Comparison of ENCODE assay signal across 15 cellular contexts in the genomic region with DNA sequence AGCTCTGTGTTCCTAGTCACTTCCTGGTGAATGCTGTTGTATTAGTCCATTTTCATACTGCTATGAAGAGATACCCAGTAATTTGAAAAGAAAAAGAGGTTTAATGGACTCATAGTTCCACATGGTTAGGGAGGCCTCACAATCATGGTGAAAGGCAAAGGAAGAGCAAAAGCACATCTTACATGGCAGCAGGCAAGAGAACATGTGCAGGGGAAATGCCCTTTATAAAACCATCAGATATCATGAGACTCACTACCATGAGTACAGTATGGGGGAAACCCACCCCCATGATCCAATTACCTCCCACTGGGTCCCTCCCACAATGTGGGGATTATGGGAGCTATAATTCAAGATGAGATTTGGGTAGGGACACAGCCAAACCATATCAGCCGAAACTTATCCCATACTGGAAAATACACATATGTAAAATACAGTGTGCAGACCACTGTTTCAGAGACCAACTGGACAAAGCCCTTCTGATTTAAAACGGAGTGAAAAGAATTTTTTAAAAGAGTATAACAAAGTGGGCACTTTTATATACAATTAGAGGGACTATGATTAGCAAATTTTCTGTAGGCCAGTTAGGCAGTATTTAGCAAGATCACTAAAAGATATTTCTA. TPM values are rescaled to one million over a fixed set of nuclear protein-coding genes. Genes with fewer than 3 reads are reported as not detected.
DNase-seq lines count a peak whose midpoint lies in the region; ATAC-seq and TF ChIP-seq lines count a peak whose summit lies in the region.
"Had no signal": no experiment of that assay in that cellular context is flagged by ENCODE, and none has a peak within 500 bp of the region (broad histone marks: within the 10 kb centered on the region; RNA-seq: fewer than 3 reads in every experiment).

No MANE protein-coding gene starts in this region.

- TF ChIP-seq CTCF in mammary epithelial cell (conservative IDR thresholded peaks at IDR 0.05 in 1 of 2, IDR thresholded peaks at IDR 0.05 in 1 of 2; ENCODE audit: extremely low read depth in 1 of 2, insufficient read depth in 1 of 2, low read depth in 1 of 2, low read length in 2 of 2) = no peak
- no peak for TF ChIP-seq CTCF in MCF 10A (IDR thresholded peaks at IDR 0.05; ENCODE audit: unreplicated experiment)
- no peak for TF ChIP-seq CTCF in gastroesophageal sphincter (IDR thresholded peaks at IDR 0.05)

- H3K4me2 ChIP-seq in mammary epithelial cell (ENCODE audit: insufficient read depth, low read depth, low read length) = no peak overlapping the region

- no peak for TF ChIP-seq POLR2A in gastroesophageal sphincter (IDR thresholded peaks at IDR 0.05)

- H3K27ac ChIP-seq in mammary epithelial cell (ENCODE audit: insufficient read depth, low read depth, low read length) = no peak overlapping the region
- peak overlapping the region in 3 of 4 donors; percentile 51 to 53 (median 52) for H3K27ac ChIP-seq in gastroesophageal sphincter
- H3K27ac ChIP-seq: brain microvascular endothelial cell had no signal

- intact Hi-C loops in mammary epithelial cell (cut with micrococcal nuclease) (no loop called here), MCF 10A (cut with micrococcal nuclease) (no loop called here), head of caudate nucleus (cut with DNase I) (no loop called here)

- dilution Hi-C loops in mammary epithelial cell (cut with HindIII; ENCODE audit: low sequenced_read_pairs) = no loop called here

- CTCF ChIA-PET in mammary epithelial cell (lab: Charles Lee; ENCODE audit: low non-redundant PET) (no interaction called here), MCF 10A (lab: Yijun Ruan, JAX) (interaction anchor here (0.5 kb wide), 1 partner anchor 508 kb away, joined by 3 read pairs; no protein-coding TSS in a partner anchor)

- H3K4me3 Mint-ChIP-seq in MCF 10A (ENCODE audit: unreplicated experiment) = no peak overlapping the region
- H3K4me3 Mint-ChIP-seq in T-helper 17 cell = no peak overlapping the region
- H3K4me3 Mint-ChIP-seq in stimulated activated naive B cell treated with anti-CD40 and anti-IgM and Interleukin-4, amounts not matched to agents 10 μg/mL and 1 μg/mL and 100 μg/mL, for 72 hours = peak overlapping the region in 1 of 2 donors; percentile 59
- H3K4me3 Mint-ChIP-seq: WTC11 had no signal

- H3K27me3 Mint-ChIP-seq in MCF 10A (ENCODE audit: insufficient read depth, unreplicated experiment) (no peaks in the 10 kb centered on the region), T-helper 17 cell (no peaks in the 10 kb centered on the region)
- H3K27me3 Mint-ChIP-seq in stimulated activated naive B cell treated with anti-CD40 and anti-IgM and Interleukin-4, amounts not matched to agents 10 μg/mL and 1 μg/mL and 100 μg/mL, for 72 hours = no peaks in the 10 kb centered on the region

- peaks cover 10% of the 10 kb centered on the region for H3K79me2 ChIP-seq in mammary epithelial cell (ENCODE audit: insufficient read depth, low read length)

- H3K9me3 Mint-ChIP-seq in MCF 10A (ENCODE audit: unreplicated experiment) = peaks cover 6% of the 10 kb centered on the region
- peaks cover 9% of the 10 kb centered on the region in 2 donors for H3K9me3 Mint-ChIP-seq in stimulated activated naive B cell treated with anti-CD40 and anti-IgM and Interleukin-4, amounts not matched to agents 10 μg/mL and 1 μg/mL and 100 μg/mL, for 72 hours

- H3K4me1 Mint-ChIP-seq in MCF 10A (ENCODE audit: insufficient read depth, unreplicated experiment) (peaks cover 15% of the 10 kb centered on the region), T-helper 17 cell (peaks cover 31% of the 10 kb centered on the region)
- peaks cover 45 to 89% of the 10 kb centered on the region in 2 donors for H3K4me1 Mint-ChIP-seq in stimulated activated naive B cell treated with anti-CD40 and anti-IgM and Interleukin-4, amounts not matched to agents 10 μg/mL and 1 μg/mL and 100 μg/mL, for 72 hours

- DNase-seq in mammary epithelial cell (no peak), MCF 10A (ENCODE audit: unreplicated experiment) (no peak), T-helper 17 cell (no peak), head of caudate nucleus (no peak)
- no peak for DNase-seq in stimulated activated naive B cell treated with anti-CD40 and anti-IgM and Interleukin-4, amounts not matched to agents 10 μg/mL and 1 μg/mL and 100 μg/mL, for 72 hours
- no peak for DNase-seq in activated effector memory CD4-positive, alpha-beta T cell treated with anti-CD3 and anti-CD28 coated beads, Interleukin-2, amount 50 U/mL, for 16 hours
- DNase-seq: brain microvascular endothelial cell, dorsolateral prefrontal cortex, NCI-H2029 treated with DMSO at 0.1 percent for 48 hours, NCI-H510A treated with DMSO at 0.1 percent for 48 hours, SHP77, T-helper 2 cell had no signal

- H3K36me3 ChIP-seq in mammary epithelial cell (ENCODE audit: insufficient read depth, low read length) (peaks cover 18% of the 10 kb centered on the region), gastroesophageal sphincter (peaks cover 0 to 41% of the 10 kb centered on the region in 2 donors)

- H3K4me1 ChIP-seq in mammary epithelial cell (ENCODE audit: insufficient read depth, low read length) = no peaks in the 10 kb centered on the region
- H3K4me1 ChIP-seq in gastroesophageal sphincter = peaks cover 0 to 87% (median 18%) of the 10 kb centered on the region in 3 donors

- H3K4me3 ChIP-seq in mammary epithelial cell (replicated peaks in 1 of 3; ENCODE audit: insufficient read depth in 1 of 3, low read depth in 2 of 3, low read length in 3 of 3) (no peak overlapping the region), gastroesophageal sphincter (no peak overlapping the region)
- H3K4me3 ChIP-seq: dorsolateral prefrontal cortex had no signal

- WGBS in mammary epithelial cell (ENCODE audit: low coverage, missing lambda C conversion rate) = 95% methylated on average over 2 of the region's 2 CpGs
- WGBS in gastroesophageal sphincter (ENCODE audit: low coverage in 1 of 2), 2 donors = 78 to 92% methylated on average over 2 of the region's 2 CpGs

- BruUV-seq in mammary epithelial cell (replicated peaks; lab: Mats Ljungman, UMichigan) (TSS peak; percentile 5), MCF 10A (replicated peaks; lab: Mats Ljungman, UMichigan) (no TSS peak)

- in situ Hi-C loops in mammary epithelial cell (cut with MboI; ENCODE audit: low sequenced_read_pairs in 2 of 2) = loop anchor here in 1 of 2 donors (25.0 kb wide), 1 partner anchor 175 kb away; a partner anchor contains a TSS

- POLR2A ChIA-PET in MCF 10A (lab: Yijun Ruan, JAX) = interaction anchor here (0.7 kb wide), 1 partner anchor 981 kb away, joined by 4 read pairs; no protein-coding TSS in a partner anchor

- no peak overlapping the region for H2AFZ ChIP-seq in mammary epithelial cell (ENCODE audit: low read depth, low read length)

- no peaks in the 10 kb centered on the region for H3K9me3 ChIP-seq in mammary epithelial cell (replicated peaks; ENCODE audit: insufficient read depth, low read length)
- no peaks in the 10 kb centered on the region for H3K9me3 ChIP-seq in T-helper 17 cell (ENCODE audit: control insufficient read depth, low read length, poor library complexity, severe bottlenecking)
- H3K9me3 ChIP-seq in gastroesophageal sphincter = no peaks in the 10 kb centered on the region

- no peak for TF ChIP-seq EP300 in gastroesophageal sphincter (IDR thresholded peaks at IDR 0.05)

- H3K27me3 ChIP-seq in mammary epithelial cell (ENCODE audit: insufficient read depth, low read length) (no peaks in the 10 kb centered on the region), gastroesophageal sphincter (no peaks in the 10 kb centered on the region)
- H3K27me3 ChIP-seq: brain microvascular endothelial cell, dorsolateral prefrontal cortex had no signal

- H3K27ac Mint-ChIP-seq in MCF 10A (ENCODE audit: low read depth, unreplicated experiment) = no peak overlapping the region
- peak overlapping the region; percentile 2 for H3K27ac Mint-ChIP-seq in T-helper 17 cell
- peak overlapping the region; percentile 94 for H3K27ac Mint-ChIP-seq in stimulated activated naive B cell treated with anti-CD40 and anti-IgM and Interleukin-4, amounts not matched to agents 10 μg/mL and 1 μg/mL and 100 μg/mL, for 72 hours
- H3K27ac Mint-ChIP-seq: WTC11 had no signal

- ATAC-seq in T-helper 17 cell = no peak
- ATAC-seq in gastroesophageal sphincter = no peak
- ATAC-seq in stimulated activated naive B cell treated with anti-CD40 and anti-IgM and Interleukin-4, amounts not matched to agents 10 μg/mL and 1 μg/mL and 100 μg/mL, for 72 hours (replicated peaks) = no peak
- ATAC-seq in HG03469 (IDR thresholded peaks at IDR 0.05; ENCODE audit: unreplicated experiment) = no peak
- ATAC-seq: WTC11 had no signal

- H3K36me3 Mint-ChIP-seq in MCF 10A (ENCODE audit: insufficient read depth, unreplicated experiment) = peaks cover 19% of the 10 kb centered on the region
- no peaks in the 10 kb centered on the region for H3K36me3 Mint-ChIP-seq in T-helper 17 cell (ENCODE audit: low read depth)
- peaks cover 55 to 88% of the 10 kb centered on the region in 2 donors for H3K36me3 Mint-ChIP-seq in stimulated activated naive B cell treated with anti-CD40 and anti-IgM and Interleukin-4, amounts not matched to agents 10 μg/mL and 1 μg/mL and 100 μg/mL, for 72 hours

- H3K9ac ChIP-seq in mammary epithelial cell (ENCODE audit: insufficient read depth, low read length) = no peak overlapping the region

- H4K20me1 ChIP-seq in mammary epithelial cell (ENCODE audit: insufficient read depth, low read length) = no peaks in the 10 kb centered on the region

RNA-seq across cellular contexts. Expression of a gene that starts 8.0 kb away (rescaled TPM):
- 10 to 100 TPM; 45.2 to 55.8 TPM for total RNA-seq in mammary epithelial cell
- polyA plus RNA-seq in mammary epithelial cell = 50.3 TPM
- polyA minus RNA-seq in mammary epithelial cell = 47.7 TPM
- 66.0 and 71.0 TPM in 2 replicates for total RNA-seq in MCF 10A (2022)
- total RNA-seq in T-helper 17 cell = 10 to 100 TPM; 21.0 to 23.2 TPM
- 10 to 100 TPM; 37.0 to 60.3 (median 49.7) TPM for total RNA-seq in gastroesophageal sphincter

RNA-seq across cellular contexts. Expression of a gene that starts 14.6 kb away (rescaled TPM):
- 1 to 10 TPM in 1 of 2 donors, not detected in 1; 1.0 TPM for total RNA-seq in mammary epithelial cell
- polyA plus RNA-seq in mammary epithelial cell = not detected
- not detected for polyA minus RNA-seq in mammary epithelial cell
- total RNA-seq in MCF 10A (2022) = not detected in 2 replicates
- 10 to 100 TPM; 24.5 to 55.2 TPM for total RNA-seq in T-helper 17 cell
- 10 to 100 TPM in 3 of 4 donors, 1 to 10 TPM in 1; 9.3 to 21.8 (median 16.0) TPM for total RNA-seq in gastroesophageal sphincter
- total RNA-seq: WTC11 had no signal

RNA-seq across cellular contexts. Expression of a gene that starts 48.8 kb away (rescaled TPM):
- total RNA-seq in mammary epithelial cell (10 to 100 TPM; 31.5 to 33.8 TPM), MCF 10A (2022) (6.7 and 7.3 TPM in 2 replicates), T-helper 17 cell (10 to 100 TPM; 31.6 to 37.5 TPM), gastroesophageal sphincter (10 to 100 TPM; 18.7 to 37.1 (median 30.0) TPM)
- 17.5 TPM for polyA plus RNA-seq in mammary epithelial cell
- 14.5 TPM for polyA minus RNA-seq in mammary epithelial cell
